Comparison of ENCODE assay signal across 1 cellular context in the genomic region with DNA sequence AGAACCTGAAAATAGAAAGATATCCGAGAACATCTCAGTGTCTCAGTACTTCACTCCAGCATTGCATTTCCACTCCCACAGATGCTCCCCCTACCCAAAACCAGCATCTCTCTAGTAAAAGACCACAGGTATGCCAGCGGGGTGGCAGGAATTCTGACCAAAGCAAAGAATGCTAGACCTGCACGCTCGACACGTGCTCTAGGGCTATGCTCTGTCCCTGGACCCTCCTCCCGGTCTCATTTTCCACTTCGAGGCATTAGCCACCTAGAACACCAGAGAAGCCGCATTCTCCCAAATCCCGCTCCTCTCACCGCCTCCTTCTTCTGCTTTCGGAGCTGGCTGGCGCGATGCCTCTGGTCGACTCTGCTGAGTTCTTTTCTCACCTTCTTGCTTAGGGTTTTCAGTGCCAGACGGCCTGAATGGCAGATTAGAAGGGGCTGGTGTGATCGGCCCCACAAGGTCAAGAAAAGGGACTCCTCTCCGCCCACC.
TF ChIP-seq lines count a peak whose summit lies in the region.

No MANE protein-coding gene starts in this region.

TF ChIP-seq in HepG2, 621 proteins besides CTCF, POLR2A, EP300 and RAD21 (continued from another document):
- TF ChIP-seq, protein P1, sequence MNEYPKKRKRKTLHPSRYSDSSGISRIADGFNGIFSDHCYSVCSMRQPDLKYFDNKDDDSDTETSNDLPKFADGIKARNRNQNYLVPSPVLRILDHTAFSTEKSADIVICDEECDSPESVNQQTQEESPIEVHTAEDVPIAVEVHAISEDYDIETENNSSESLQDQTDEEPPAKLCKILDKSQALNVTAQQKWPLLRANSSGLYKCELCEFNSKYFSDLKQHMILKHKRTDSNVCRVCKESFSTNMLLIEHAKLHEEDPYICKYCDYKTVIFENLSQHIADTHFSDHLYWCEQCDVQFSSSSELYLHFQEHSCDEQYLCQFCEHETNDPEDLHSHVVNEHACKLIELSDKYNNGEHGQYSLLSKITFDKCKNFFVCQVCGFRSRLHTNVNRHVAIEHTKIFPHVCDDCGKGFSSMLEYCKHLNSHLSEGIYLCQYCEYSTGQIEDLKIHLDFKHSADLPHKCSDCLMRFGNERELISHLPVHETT (CRISPR knock-in tag; conservative IDR thresholded peaks at IDR 0.05) = no peak
- TF ChIP-seq, protein P2, sequence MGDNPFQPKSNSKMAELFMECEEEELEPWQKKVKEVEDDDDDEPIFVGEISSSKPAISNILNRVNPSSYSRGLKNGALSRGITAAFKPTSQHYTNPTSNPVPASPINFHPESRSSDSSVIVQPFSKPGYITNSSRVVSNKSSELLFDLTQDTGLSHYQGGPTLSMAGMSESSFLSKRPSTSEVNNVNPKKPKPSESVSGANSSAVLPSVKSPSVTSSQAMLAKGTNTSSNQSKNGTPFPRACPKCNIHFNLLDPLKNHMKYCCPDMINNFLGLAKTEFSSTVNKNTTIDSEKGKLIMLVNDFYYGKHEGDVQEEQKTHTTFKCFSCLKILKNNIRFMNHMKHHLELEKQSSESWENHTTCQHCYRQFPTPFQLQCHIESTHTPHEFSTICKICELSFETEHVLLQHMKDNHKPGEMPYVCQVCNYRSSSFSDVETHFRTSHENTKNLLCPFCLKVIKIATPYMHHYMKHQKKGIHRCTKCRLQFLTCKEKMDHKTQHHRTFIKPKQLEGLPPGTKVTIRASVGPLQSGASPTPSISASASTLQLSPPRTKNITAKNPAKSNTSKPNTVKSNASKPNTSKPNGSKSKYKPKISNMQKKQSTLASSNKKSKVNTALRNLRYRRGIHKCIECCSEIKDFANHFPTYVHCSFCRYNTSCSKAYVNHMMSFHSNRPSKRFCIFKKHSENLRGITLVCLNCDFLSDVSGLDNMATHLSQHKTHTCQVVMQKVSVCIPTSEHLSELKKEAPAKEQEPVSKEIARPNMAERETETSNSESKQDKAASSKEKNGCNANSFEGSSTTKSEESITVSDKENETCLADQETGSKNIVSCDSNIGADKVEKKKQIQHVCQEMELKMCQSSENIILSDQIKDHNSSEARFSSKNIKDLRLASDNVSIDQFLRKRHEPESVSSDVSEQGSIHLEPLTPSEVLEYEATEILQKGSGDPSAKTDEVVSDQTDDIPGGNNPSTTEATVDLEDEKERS (CRISPR knock-in tag; IDR thresholded peaks at IDR 0.05) = no peak
- TF ChIP-seq, protein P3, sequence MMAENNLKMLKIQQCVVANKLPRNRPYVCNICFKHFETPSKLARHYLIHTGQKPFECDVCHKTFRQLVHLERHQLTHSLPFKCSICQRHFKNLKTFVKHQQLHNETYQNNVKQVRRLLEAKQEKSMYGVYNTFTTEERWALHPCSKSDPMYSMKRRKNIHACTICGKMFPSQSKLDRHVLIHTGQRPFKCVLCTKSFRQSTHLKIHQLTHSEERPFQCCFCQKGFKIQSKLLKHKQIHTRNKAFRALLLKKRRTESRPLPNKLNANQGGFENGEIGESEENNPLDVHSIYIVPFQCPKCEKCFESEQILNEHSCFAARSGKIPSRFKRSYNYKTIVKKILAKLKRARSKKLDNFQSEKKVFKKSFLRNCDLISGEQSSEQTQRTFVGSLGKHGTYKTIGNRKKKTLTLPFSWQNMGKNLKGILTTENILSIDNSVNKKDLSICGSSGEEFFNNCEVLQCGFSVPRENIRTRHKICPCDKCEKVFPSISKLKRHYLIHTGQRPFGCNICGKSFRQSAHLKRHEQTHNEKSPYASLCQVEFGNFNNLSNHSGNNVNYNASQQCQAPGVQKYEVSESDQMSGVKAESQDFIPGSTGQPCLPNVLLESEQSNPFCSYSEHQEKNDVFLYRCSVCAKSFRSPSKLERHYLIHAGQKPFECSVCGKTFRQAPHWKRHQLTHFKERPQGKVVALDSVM (CRISPR knock-in tag; IDR thresholded peaks at IDR 0.05) = 0 out of 2 replicates have a peak, but pooled peaks have one; percentile 1
- TF ChIP-seq PHF20 (CRISPR knock-in tag; IDR thresholded peaks at IDR 0.05) (no peak), ZNF567 (CRISPR knock-in tag; IDR thresholded peaks at IDR 0.05; ENCODE audit: borderline replicate concordance) (no peak), ZSCAN29 (CRISPR knock-in tag; conservative IDR thresholded peaks at IDR 0.05) (0 out of 2 replicates have a peak, but pooled peaks have one; percentile 1), MIER2 (CRISPR knock-in tag; IDR thresholded peaks at IDR 0.05) (no peak), ZNF569 (CRISPR knock-in tag; IDR thresholded peaks at IDR 0.05; ENCODE audit: borderline replicate concordance) (no peak), YY1 (IDR thresholded peaks at IDR 0.05; ENCODE audit: insufficient read depth, insufficient replicate concordance, low read depth, low read length) (no peak), ZNF34 (CRISPR knock-in tag; IDR thresholded peaks at IDR 0.05; ENCODE audit: borderline replicate concordance) (peak; percentile 2; the same call in 1 of the 2 replicates), ZNF615 (CRISPR knock-in tag; IDR thresholded peaks at IDR 0.05; ENCODE audit: borderline replicate concordance) (peak; percentile 2; the same call in 1 of the 2 replicates), ZNF484 (CRISPR knock-in tag; IDR thresholded peaks at IDR 0.05; ENCODE audit: borderline replicate concordance, low read depth) (no peak), NAIF1 (CRISPR knock-in tag; IDR thresholded peaks at IDR 0.05; ENCODE audit: borderline replicate concordance) (no peak), ATF1 (CRISPR knock-in tag; IDR thresholded peaks at IDR 0.05) (no peak), ERF (CRISPR knock-in tag; IDR thresholded peaks at IDR 0.05) (no peak), ZNF761 (CRISPR knock-in tag; conservative IDR thresholded peaks at IDR 0.05) (0 out of 2 replicates have a peak, but pooled peaks have one; percentile 17), ZBTB3 (CRISPR knock-in tag; IDR thresholded peaks at IDR 0.05; ENCODE audit: borderline replicate concordance, low read depth) (0 out of 2 replicates have a peak, but pooled peaks have one; percentile 22), ZBTB7A (CRISPR knock-in tag; IDR thresholded peaks at IDR 0.05) (no peak), ZFP82 (CRISPR knock-in tag; IDR thresholded peaks at IDR 0.05; ENCODE audit: borderline replicate concordance) (no peak), ZNF543 (CRISPR knock-in tag; IDR thresholded peaks at IDR 0.05) (0 out of 2 replicates have a peak, but pooled peaks have one; percentile 1), NRL (CRISPR knock-in tag; IDR thresholded peaks at IDR 0.05; ENCODE audit: borderline replicate concordance) (no peak)
- TF ChIP-seq, protein P4, sequence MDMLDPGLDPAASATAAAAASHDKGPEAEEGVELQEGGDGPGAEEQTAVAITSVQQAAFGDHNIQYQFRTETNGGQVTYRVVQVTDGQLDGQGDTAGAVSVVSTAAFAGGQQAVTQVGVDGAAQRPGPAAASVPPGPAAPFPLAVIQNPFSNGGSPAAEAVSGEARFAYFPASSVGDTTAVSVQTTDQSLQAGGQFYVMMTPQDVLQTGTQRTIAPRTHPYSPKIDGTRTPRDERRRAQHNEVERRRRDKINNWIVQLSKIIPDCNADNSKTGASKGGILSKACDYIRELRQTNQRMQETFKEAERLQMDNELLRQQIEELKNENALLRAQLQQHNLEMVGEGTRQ (IDR thresholded peaks at IDR 0.05; ENCODE audit: low read depth, low read length) = no peak
- TF ChIP-seq, protein P4 (CRISPR knock-in tag; IDR thresholded peaks at IDR 0.05; ENCODE audit: borderline replicate concordance) = no peak
- TF ChIP-seq, protein P5, sequence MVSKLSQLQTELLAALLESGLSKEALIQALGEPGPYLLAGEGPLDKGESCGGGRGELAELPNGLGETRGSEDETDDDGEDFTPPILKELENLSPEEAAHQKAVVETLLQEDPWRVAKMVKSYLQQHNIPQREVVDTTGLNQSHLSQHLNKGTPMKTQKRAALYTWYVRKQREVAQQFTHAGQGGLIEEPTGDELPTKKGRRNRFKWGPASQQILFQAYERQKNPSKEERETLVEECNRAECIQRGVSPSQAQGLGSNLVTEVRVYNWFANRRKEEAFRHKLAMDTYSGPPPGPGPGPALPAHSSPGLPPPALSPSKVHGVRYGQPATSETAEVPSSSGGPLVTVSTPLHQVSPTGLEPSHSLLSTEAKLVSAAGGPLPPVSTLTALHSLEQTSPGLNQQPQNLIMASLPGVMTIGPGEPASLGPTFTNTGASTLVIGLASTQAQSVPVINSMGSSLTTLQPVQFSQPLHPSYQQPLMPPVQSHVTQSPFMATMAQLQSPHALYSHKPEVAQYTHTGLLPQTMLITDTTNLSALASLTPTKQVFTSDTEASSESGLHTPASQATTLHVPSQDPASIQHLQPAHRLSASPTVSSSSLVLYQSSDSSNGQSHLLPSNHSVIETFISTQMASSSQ (IDR thresholded peaks at IDR 0.05; ENCODE audit: low read depth) = no peak
- TF ChIP-seq, protein P5 (CRISPR knock-in tag; IDR thresholded peaks at IDR 0.05; ENCODE audit: borderline replicate concordance) = 0 out of 2 replicates have a peak, but pooled peaks have one; percentile 2
- TF ChIP-seq, protein P6, sequence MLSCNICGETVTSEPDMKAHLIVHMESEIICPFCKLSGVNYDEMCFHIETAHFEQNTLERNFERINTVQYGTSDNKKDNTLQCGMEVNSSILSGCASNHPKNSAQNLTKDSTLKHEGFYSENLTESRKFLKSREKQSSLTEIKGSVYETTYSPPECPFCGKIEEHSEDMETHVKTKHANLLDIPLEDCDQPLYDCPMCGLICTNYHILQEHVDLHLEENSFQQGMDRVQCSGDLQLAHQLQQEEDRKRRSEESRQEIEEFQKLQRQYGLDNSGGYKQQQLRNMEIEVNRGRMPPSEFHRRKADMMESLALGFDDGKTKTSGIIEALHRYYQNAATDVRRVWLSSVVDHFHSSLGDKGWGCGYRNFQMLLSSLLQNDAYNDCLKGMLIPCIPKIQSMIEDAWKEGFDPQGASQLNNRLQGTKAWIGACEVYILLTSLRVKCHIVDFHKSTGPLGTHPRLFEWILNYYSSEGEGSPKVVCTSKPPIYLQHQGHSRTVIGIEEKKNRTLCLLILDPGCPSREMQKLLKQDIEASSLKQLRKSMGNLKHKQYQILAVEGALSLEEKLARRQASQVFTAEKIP (CRISPR knock-in tag; IDR thresholded peaks at IDR 0.05; ENCODE audit: borderline replicate concordance) = no peak
- TF ChIP-seq, protein P7, sequence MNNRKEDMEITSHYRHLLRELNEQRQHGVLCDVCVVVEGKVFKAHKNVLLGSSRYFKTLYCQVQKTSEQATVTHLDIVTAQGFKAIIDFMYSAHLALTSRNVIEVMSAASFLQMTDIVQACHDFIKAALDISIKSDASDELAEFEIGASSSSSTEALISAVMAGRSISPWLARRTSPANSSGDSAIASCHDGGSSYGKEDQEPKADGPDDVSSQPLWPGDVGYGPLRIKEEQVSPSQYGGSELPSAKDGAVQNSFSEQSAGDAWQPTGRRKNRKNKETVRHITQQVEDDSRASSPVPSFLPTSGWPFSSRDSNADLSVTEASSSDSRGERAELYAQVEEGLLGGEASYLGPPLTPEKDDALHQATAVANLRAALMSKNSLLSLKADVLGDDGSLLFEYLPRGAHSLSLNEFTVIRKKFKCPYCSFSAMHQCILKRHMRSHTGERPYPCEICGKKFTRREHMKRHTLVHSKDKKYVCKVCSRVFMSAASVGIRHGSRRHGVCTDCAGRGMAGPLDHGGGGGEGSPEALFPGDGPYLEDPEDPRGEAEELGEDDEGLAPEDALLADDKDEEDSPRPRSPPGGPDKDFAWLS (CRISPR knock-in tag; IDR thresholded peaks at IDR 0.05; ENCODE audit: borderline replicate concordance) = no peak
- TF ChIP-seq, protein P8, sequence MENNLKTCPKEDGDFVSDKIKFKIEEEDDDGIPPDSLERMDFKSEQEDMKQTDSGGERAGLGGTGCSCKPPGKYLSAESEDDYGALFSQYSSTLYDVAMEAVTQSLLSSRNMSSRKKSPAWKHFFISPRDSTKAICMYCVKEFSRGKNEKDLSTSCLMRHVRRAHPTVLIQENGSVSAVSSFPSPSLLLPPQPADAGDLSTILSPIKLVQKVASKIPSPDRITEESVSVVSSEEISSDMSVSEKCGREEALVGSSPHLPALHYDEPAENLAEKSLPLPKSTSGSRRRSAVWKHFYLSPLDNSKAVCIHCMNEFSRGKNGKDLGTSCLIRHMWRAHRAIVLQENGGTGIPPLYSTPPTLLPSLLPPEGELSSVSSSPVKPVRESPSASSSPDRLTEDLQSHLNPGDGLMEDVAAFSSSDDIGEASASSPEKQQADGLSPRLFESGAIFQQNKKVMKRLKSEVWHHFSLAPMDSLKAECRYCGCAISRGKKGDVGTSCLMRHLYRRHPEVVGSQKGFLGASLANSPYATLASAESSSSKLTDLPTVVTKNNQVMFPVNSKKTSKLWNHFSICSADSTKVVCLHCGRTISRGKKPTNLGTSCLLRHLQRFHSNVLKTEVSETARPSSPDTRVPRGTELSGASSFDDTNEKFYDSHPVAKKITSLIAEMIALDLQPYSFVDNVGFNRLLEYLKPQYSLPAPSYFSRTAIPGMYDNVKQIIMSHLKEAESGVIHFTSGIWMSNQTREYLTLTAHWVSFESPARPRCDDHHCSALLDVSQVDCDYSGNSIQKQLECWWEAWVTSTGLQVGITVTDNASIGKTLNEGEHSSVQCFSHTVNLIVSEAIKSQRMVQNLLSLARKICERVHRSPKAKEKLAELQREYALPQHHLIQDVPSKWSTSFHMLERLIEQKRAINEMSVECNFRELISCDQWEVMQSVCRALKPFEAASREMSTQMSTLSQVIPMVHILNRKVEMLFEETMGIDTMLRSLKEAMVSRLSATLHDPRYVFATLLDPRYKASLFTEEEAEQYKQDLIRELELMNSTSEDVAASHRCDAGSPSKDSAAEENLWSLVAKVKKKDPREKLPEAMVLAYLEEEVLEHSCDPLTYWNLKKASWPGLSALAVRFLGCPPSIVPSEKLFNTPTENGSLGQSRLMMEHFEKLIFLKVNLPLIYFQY (CRISPR knock-in tag; IDR thresholded peaks at IDR 0.05; ENCODE audit: borderline replicate concordance) = no peak
